In genomic region chr1:196857188-196857587, GRCh38 we compare ENCODE assay signal across 12 cellular contexts. TPM values are rescaled to one million over a fixed set of nuclear protein-coding genes. Genes with fewer than 3 reads are reported as not detected.
"Had no signal": no experiment of that assay in that cellular context is flagged by ENCODE, and none has a peak within 500 bp of the region (broad histone marks: within the 10 kb centered on the region; RNA-seq: fewer than 3 reads in every experiment).

No MANE protein-coding gene starts in this region.

- H2AFZ ChIP-seq: GM23248 had no signal

- H3K9me3 ChIP-seq: HAP-1 had no signal

- H3K4me3 ChIP-seq: GM23248, HAP-1 had no signal

- DNase-seq: GOT3, H7, HFFc6, IMR-90, KBM-7 had no signal

- H3K27ac ChIP-seq: GM23248, HL-60, KMS-11 had no signal

- H3K4me2 ChIP-seq: KMS-11 had no signal

- H3K36me3 ChIP-seq: HAP-1 had no signal

- H3K9ac ChIP-seq: GM23248, KMS-11 had no signal

- H3K4me1 ChIP-seq: HAP-1 had no signal

- ATAC-seq: HCT116 had no signal

RNA-seq across cellular contexts. Expression of gene CFHR4, which starts 30.7 kb away (rescaled TPM):
- total RNA-seq: GM23248, H4, H7, HFFc6, HT1080, IMR-90 had no signal
- polyA plus RNA-seq: GM23248, IMR-90 had no signal

RNA-seq across cellular contexts. Expression of gene CFHR1, which starts 37.7 kb away (rescaled TPM):
- total RNA-seq: GM23248, H7, HT1080, IMR-90 had no signal
- polyA plus RNA-seq: IMR-90 had no signal
